8 cellular contexts compared by ENCODE assay signal in genomic region chr17:40342575-40343058, GRCh38. TPM values are rescaled to one million over a fixed set of nuclear protein-coding genes. Genes with fewer than 3 reads are reported as not detected.
DNase-seq lines count a peak whose midpoint lies in the region; ATAC-seq and TF ChIP-seq lines count a peak whose summit lies in the region.

No MANE protein-coding gene starts in this region.

- H3K27ac Mint-ChIP-seq in activated naive CD4-positive, alpha-beta T cell treated with anti-CD3 and anti-CD28 coated beads, Interleukin-2, amount 10 ng/mL, durations not matched to agents 7 days and 5 days, result peak overlapping the region; percentile 5

- H3K36me3 Mint-ChIP-seq in activated naive CD4-positive, alpha-beta T cell treated with anti-CD3 and anti-CD28 coated beads, Interleukin-2, amount 10 ng/mL, durations not matched to agents 7 days and 5 days, result peaks cover 34% of the 10 kb centered on the region

- H3K4me1 Mint-ChIP-seq in activated naive CD4-positive, alpha-beta T cell treated with anti-CD3 and anti-CD28 coated beads, Interleukin-2, amount 10 ng/mL, durations not matched to agents 7 days and 5 days, result peaks cover 84% of the 10 kb centered on the region

- intact Hi-C loops in dorsolateral prefrontal cortex (cut with DNase I), result no loop called here
- intact Hi-C loops in upper lobe of right lung (cut with DNase I), result no loop called here

- H3K36me3 ChIP-seq in upper lobe of right lung, result no peaks in the 10 kb centered on the region

- ATAC-seq in upper lobe of right lung, result no peak
- no peak for ATAC-seq in GM18873 (IDR thresholded peaks at IDR 0.05; ENCODE audit: low FRiP score, unreplicated experiment)
- ATAC-seq in GM21576 (IDR thresholded peaks at IDR 0.05; ENCODE audit: unreplicated experiment), result no peak

- no peaks in the 10 kb centered on the region for H3K27me3 Mint-ChIP-seq in activated naive CD4-positive, alpha-beta T cell treated with anti-CD3 and anti-CD28 coated beads, Interleukin-2, amount 10 ng/mL, durations not matched to agents 7 days and 5 days

- H3K9me3 Mint-ChIP-seq in activated naive CD4-positive, alpha-beta T cell treated with anti-CD3 and anti-CD28 coated beads, Interleukin-2, amount 10 ng/mL, durations not matched to agents 7 days and 5 days, result peaks cover 4% of the 10 kb centered on the region

- peak overlapping the region; percentile 46 to 85 (median 72) for H3K4me3 ChIP-seq in dorsolateral prefrontal cortex
- peak overlapping the region; percentile 70 for H3K4me3 ChIP-seq in mononuclear cell (ENCODE audit: low read length)
- peak overlapping the region; percentile 64 for H3K4me3 ChIP-seq in upper lobe of right lung

- H3K4me3 Mint-ChIP-seq in activated naive CD4-positive, alpha-beta T cell treated with anti-CD3 and anti-CD28 coated beads, Interleukin-2, amount 10 ng/mL, durations not matched to agents 7 days and 5 days, result peak overlapping the region; percentile 64

- CTCF ChIA-PET in activated naive CD4-positive, alpha-beta T cell treated with anti-CD3 and anti-CD28 coated beads, Interleukin-2, amount 10 ng/mL, durations not matched to agents 7 days and 5 days (lab: Charles Lee), result interaction anchor here (1.8 kb wide), 1 partner anchor 40 kb away, joined by 8 read pairs; no protein-coding TSS in a partner anchor

- H3K27ac ChIP-seq in dorsolateral prefrontal cortex, result peak overlapping the region in 46 of 59 donors; percentile 2 to 92 (median 85)
- peak overlapping the region; percentile 94 for H3K27ac ChIP-seq in upper lobe of right lung

- H3K27me3 ChIP-seq in dorsolateral prefrontal cortex (no peaks in the 10 kb centered on the region), mononuclear cell (ENCODE audit: insufficient read depth, low read length) (no peaks in the 10 kb centered on the region), upper lobe of right lung (no peaks in the 10 kb centered on the region)

- no peak for DNase-seq in activated naive CD4-positive, alpha-beta T cell treated with anti-CD3 and anti-CD28 coated beads, Interleukin-2, amount 10 ng/mL, durations not matched to agents 7 days and 5 days
- no peak for DNase-seq in activated naive CD4-positive, alpha-beta T cell (lab: John Stamatoyannopoulos, UW)
- DNase-seq in dorsolateral prefrontal cortex, result no peak
- DNase-seq in upper lobe of right lung, result peak; percentile 68
- DNase-seq in AG08395 (ENCODE audit: low spot score), result no peak

- H3K4me1 ChIP-seq in mononuclear cell (ENCODE audit: insufficient read depth, low read length), result peaks cover 91% of the 10 kb centered on the region
- peaks cover 65% of the 10 kb centered on the region for H3K4me1 ChIP-seq in upper lobe of right lung

- TF ChIP-seq CTCF in dorsolateral prefrontal cortex (IDR thresholded peaks at IDR 0.05 in 54 of 56, conservative IDR thresholded peaks at IDR 0.05 in 2 of 56; ENCODE audit: low read depth in 1 of 56, partially characterized antibody in 56 of 56) (no peak), upper lobe of right lung (IDR thresholded peaks at IDR 0.05) (no peak)

- H3K9me3 ChIP-seq in mononuclear cell (ENCODE audit: low read depth, low read length) (no peaks in the 10 kb centered on the region), upper lobe of right lung (no peaks in the 10 kb centered on the region)

RNA-seq across cellular contexts. Expression of gene GJD3, which starts 21.9 kb away (rescaled TPM):
- 1 to 10 TPM in 4 of 120 experiments, under 1 TPM in 18, not detected in 98; 0.48 to 1.7 (median 0.75) TPM for total RNA-seq in dorsolateral prefrontal cortex
- total RNA-seq in mononuclear cell, result 0.21 TPM
- total RNA-seq in upper lobe of right lung, result 2.8 TPM

RNA-seq across cellular contexts. Expression of gene RARA, which starts 33.6 kb away (rescaled TPM):
- total RNA-seq in dorsolateral prefrontal cortex, result 10 to 100 TPM; 10.4 to 38.8 (median 22.5) TPM
- total RNA-seq in mononuclear cell, result 67.9 TPM
- total RNA-seq in upper lobe of right lung, result 69.7 TPM

RNA-seq across cellular contexts. Expression of gene CDC6, which starts 54.9 kb away (rescaled TPM):
- total RNA-seq in dorsolateral prefrontal cortex (10 to 100 TPM in 12 of 120 experiments, 1 to 10 TPM in 108; 1.0 to 12.6 (median 6.7) TPM), mononuclear cell (0.21 TPM), upper lobe of right lung (1.4 TPM)
